Comparison of ENCODE assay signal across 6 cellular contexts in genomic region chr12:10340946-10341345, GRCh38. TPM values are rescaled to one million over a fixed set of nuclear protein-coding genes. Genes with fewer than 3 reads are reported as not detected.
"Had no signal": no experiment of that assay in that cellular context is flagged by ENCODE, and none has a peak within 500 bp of the region (broad histone marks: within the 10 kb centered on the region; RNA-seq: fewer than 3 reads in every experiment).

No MANE protein-coding gene starts in this region.

RNA-seq across cellular contexts. Expression of gene KLRD1, which starts 33.3 kb away (rescaled TPM):
- total RNA-seq: HepG2, HT1080 had no signal

RNA-seq across cellular contexts. Expression of gene KLRK1, which starts 48.9 kb away (rescaled TPM):
- total RNA-seq: GM23248, H4, H7, HepG2, HFFc6, HT1080 had no signal
